In the genomic region with DNA sequence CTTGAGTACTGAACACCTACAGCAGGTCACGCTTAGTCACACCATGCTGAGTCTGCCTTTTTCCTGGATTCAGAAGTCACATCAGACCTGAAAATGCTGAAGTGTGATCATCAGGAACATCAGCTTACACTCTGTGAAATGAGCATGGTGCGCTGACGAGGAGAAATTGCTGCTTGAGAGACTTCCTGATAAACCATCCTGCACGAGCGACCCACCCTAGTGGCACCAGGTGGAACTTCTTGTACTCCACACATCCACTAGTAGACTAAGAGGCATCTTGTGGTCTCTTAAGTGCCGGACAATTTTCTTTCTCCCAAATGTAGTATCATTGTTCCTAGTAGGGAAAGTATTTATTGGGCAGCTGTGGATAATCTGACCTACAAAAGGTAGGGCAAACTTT, we compare ENCODE assay signal across 9 cellular contexts. TPM values are rescaled to one million over a fixed set of nuclear protein-coding genes. Genes with fewer than 3 reads are reported as not detected.
DNase-seq lines count a peak whose midpoint lies in the region; ATAC-seq and TF ChIP-seq lines count a peak whose summit lies in the region.
"Had no signal": no experiment of that assay in that cellular context is flagged by ENCODE, and none has a peak within 500 bp of the region (broad histone marks: within the 10 kb centered on the region; RNA-seq: fewer than 3 reads in every experiment).

No MANE protein-coding gene starts in this region.

- no peaks in the 10 kb centered on the region for H3K9me3 Mint-ChIP-seq in glutamatergic neuron (ENCODE audit: unreplicated experiment)
- H3K9me3 Mint-ChIP-seq: IgD-negative memory B cell had no signal

- H3K27me3 ChIP-seq in GM23248 (replicated peaks; ENCODE audit: insufficient read depth) (no peaks in the 10 kb centered on the region), upper lobe of left lung (no peaks in the 10 kb centered on the region)

- H3K9me2 ChIP-seq in GM23248 (ENCODE audit: insufficient read depth): no peaks in the 10 kb centered on the region

- DNase-seq in CD1c-positive myeloid dendritic cell (ENCODE audit: extremely low spot score) (peak; percentile 20), GM23248 (peak; percentile 24), SK-MEL-5 (ENCODE audit: low read depth, low spot score) (peak; percentile 46), glutamatergic neuron (peak; percentile 55), upper lobe of left lung (peak in 1 of 2 donors; percentile 45)

- no peak overlapping the region for H3K4me3 Mint-ChIP-seq in glutamatergic neuron (ENCODE audit: unreplicated experiment)
- H3K4me3 Mint-ChIP-seq: IgD-negative memory B cell had no signal

- H3K4me1 ChIP-seq in GM23248 (ENCODE audit: insufficient read depth) (no peaks in the 10 kb centered on the region), upper lobe of left lung (peaks cover 4 to 14% (median 10%) of the 10 kb centered on the region in 4 donors)

- no peak overlapping the region for H2AFZ ChIP-seq in GM23248

- ATAC-seq in upper lobe of left lung (ENCODE audit: low FRiP score in 2 of 2): no peak
- ATAC-seq in GM21528 (IDR thresholded peaks at IDR 0.05; ENCODE audit: low FRiP score, unreplicated experiment): no peak
- ATAC-seq in GM18873 (IDR thresholded peaks at IDR 0.05; ENCODE audit: low FRiP score, unreplicated experiment): no peak
- ATAC-seq in GM21360 (IDR thresholded peaks at IDR 0.05; ENCODE audit: unreplicated experiment): no peak

- in situ Hi-C loops in GM23248 (cut with MboI) (no loop called here), SK-MEL-5 (cut with HindIII; ENCODE audit: low pct_unique_long_range_greater_than_20kb, low sequenced_read_pairs) (no loop called here)

- no peaks in the 10 kb centered on the region for H3K4me1 Mint-ChIP-seq in glutamatergic neuron (ENCODE audit: low read depth, unreplicated experiment)

- H4K20me1 ChIP-seq in GM23248 (ENCODE audit: insufficient read depth): no peaks in the 10 kb centered on the region

- no peaks in the 10 kb centered on the region for H3K79me2 ChIP-seq in GM23248 (ENCODE audit: insufficient read depth)

- no peaks in the 10 kb centered on the region for H3F3A ChIP-seq in GM23248 (ENCODE audit: insufficient read depth)

- H3K27me3 Mint-ChIP-seq in glutamatergic neuron (ENCODE audit: unreplicated experiment): no peaks in the 10 kb centered on the region
- H3K27me3 Mint-ChIP-seq: IgD-negative memory B cell had no signal

- TF ChIP-seq POLR2A in upper lobe of left lung (IDR thresholded peaks at IDR 0.05): no peak

- 94 to 96% methylated on average over 6 of the region's 6 CpGs for WGBS in GM23248 (ENCODE audit: low coverage in 1 of 2, low lambda C conversion rate in 2 of 2, missing lambda C conversion rate in 2 of 2), 2 experiments
- WGBS in upper lobe of left lung, 2 donors: 85 to 86% methylated on average over 6 of the region's 6 CpGs

- H3K4me2 ChIP-seq in GM23248 (ENCODE audit: unreplicated experiment): no peak overlapping the region

- H3K36me3 ChIP-seq in GM23248 (ENCODE audit: low read depth) (peaks cover 41% of the 10 kb centered on the region), upper lobe of left lung (peaks cover 17 to 77% (median 38%) of the 10 kb centered on the region in 4 donors)

- H3K27ac ChIP-seq in GM23248 (no peak overlapping the region), upper lobe of left lung (no peak overlapping the region)

- no peaks in the 10 kb centered on the region for H3K36me3 Mint-ChIP-seq in glutamatergic neuron (ENCODE audit: unreplicated experiment)

- TF ChIP-seq CTCF in glutamatergic neuron (IDR thresholded peaks at IDR 0.05; ENCODE audit: partially characterized antibody, unreplicated experiment) (peak; percentile 68), upper lobe of left lung (IDR thresholded peaks at IDR 0.05) (peak in 5 of 6 experiments; percentile 14 to 50 (median 26))

- H3K9me3 ChIP-seq in GM23248 (ENCODE audit: low read depth) (no peaks in the 10 kb centered on the region), upper lobe of left lung (no peaks in the 10 kb centered on the region)

- H3K27ac Mint-ChIP-seq in glutamatergic neuron (ENCODE audit: unreplicated experiment): no peak overlapping the region

- no peak overlapping the region for H3K9ac ChIP-seq in GM23248

- no peak overlapping the region for H3K4me3 ChIP-seq in GM23248
- H3K4me3 ChIP-seq in upper lobe of left lung: no peak overlapping the region

- TF ChIP-seq EP300 in upper lobe of left lung (IDR thresholded peaks at IDR 0.05): no peak

RNA-seq across cellular contexts. Expression of a gene that starts 51.8 kb away (rescaled TPM):
- not detected in 2 replicates for total RNA-seq in GM23248 (2014; rRNA removed; shearing (Covaris generic))
- polyA plus RNA-seq in GM23248 (2016; fragmentation: Nextera tagmentation; extraction: Ambion mirVana): not detected in 2 replicates
- total RNA-seq in SK-MEL-5 (2014; rRNA removed; shearing (Covaris generic)): not detected in 2 replicates
- not detected in 2 replicates for polyA plus RNA-seq in SK-MEL-5 (2015; cell fraction: cytosol; rRNA removed)
- polyA plus RNA-seq in SK-MEL-5 (2015; cell fraction: nucleus; rRNA removed): not detected in 2 replicates
- not detected for total RNA-seq in glutamatergic neuron (ENCODE audit: unreplicated experiment)
- total RNA-seq in upper lobe of left lung: under 1 TPM in 1 of 6 donors, not detected in 5; 0.91 TPM
- polyA plus RNA-seq: IgD-negative memory B cell had no signal
